ENCODE assay signal across 28 cellular contexts in genomic region chrX:71659959-71660358, GRCh38. TPM values are rescaled to one million over a fixed set of nuclear protein-coding genes. Genes with fewer than 3 reads are reported as not detected.
DNase-seq lines count a peak whose midpoint lies in the region; ATAC-seq and TF ChIP-seq lines count a peak whose summit lies in the region.
"Had no signal": no experiment of that assay in that cellular context is flagged by ENCODE, and none has a peak within 500 bp of the region (broad histone marks: within the 10 kb centered on the region; RNA-seq: fewer than 3 reads in every experiment).

No MANE protein-coding gene starts in this region.

- no peak for DNase-seq in IMR-90
- DNase-seq in colonic mucosa: peak; percentile 11
- DNase-seq in right lobe of liver: no peak
- no peak for DNase-seq in SKM-1 (lab: John Stamatoyannopoulos, UW; ENCODE audit: unreplicated experiment)
- DNase-seq: 8988T; ACHN; BE2C; C1 segment of cervical spinal cord; CD4-positive, alpha-beta memory T cell; CD4-positive, CD25-positive, alpha-beta regulatory T cell; CD8-positive, alpha-beta memory T cell; COR-L47; DMS 273 treated with DMSO at 0.1 percent for 48 hours; DMS153; DMS53; DMS79; DND-41; EL; GDM1 had no signal

- H4K91ac ChIP-seq in IMR-90 (ENCODE audit: insufficient read depth, low read depth, low read length): no peak overlapping the region

- H2BK5ac ChIP-seq in IMR-90 (ENCODE audit: low read depth, low read length, poor library complexity, severe bottlenecking): no peak overlapping the region

- H2BK15ac ChIP-seq in IMR-90 (ENCODE audit: low read depth, low read length): no peak overlapping the region

- no peak overlapping the region for H3K23ac ChIP-seq in IMR-90 (ENCODE audit: low read depth, low read length)

- TF ChIP-seq POLR2A in IMR-90 (IDR thresholded peaks at IDR 0.05; ENCODE audit: low read depth, low read length) (no peak), right lobe of liver (IDR thresholded peaks at IDR 0.05) (no peak)

- H3K36me3 ChIP-seq in IMR-90 (ENCODE audit: control insufficient read depth, insufficient read depth, low read length): no peaks in the 10 kb centered on the region
- H3K36me3 ChIP-seq in colonic mucosa: no peaks in the 10 kb centered on the region
- H3K36me3 ChIP-seq in right lobe of liver: no peaks in the 10 kb centered on the region
- H3K36me3 ChIP-seq: BE2C, BLaER1 had no signal

- H3K4ac ChIP-seq in IMR-90 (ENCODE audit: low read depth, low read length): no peak overlapping the region

- H3K27ac ChIP-seq in IMR-90 (ENCODE audit: insufficient read depth, low read length) (no peak overlapping the region), colonic mucosa (no peak overlapping the region), right lobe of liver (no peak overlapping the region)
- H3K27ac ChIP-seq: BLaER1 had no signal

- no peak overlapping the region for H3K56ac ChIP-seq in IMR-90 (ENCODE audit: extremely low read depth, insufficient read depth, low read length)

- H3K9me3 ChIP-seq in IMR-90 (ENCODE audit: control insufficient read depth, insufficient read depth, low read length) (no peaks in the 10 kb centered on the region), colonic mucosa (no peaks in the 10 kb centered on the region), right lobe of liver (no peaks in the 10 kb centered on the region)
- H3K9me3 ChIP-seq: BE2C, BLaER1 had no signal

- H3K4me2 ChIP-seq in IMR-90 (ENCODE audit: low read depth, low read length): no peak overlapping the region
- H3K4me2 ChIP-seq: BLaER1 had no signal

- H3K4me1 ChIP-seq in IMR-90 (ENCODE audit: control insufficient read depth, insufficient read depth, low read length): no peaks in the 10 kb centered on the region
- no peaks in the 10 kb centered on the region for H3K4me1 ChIP-seq in colonic mucosa
- H3K4me1 ChIP-seq in right lobe of liver: no peaks in the 10 kb centered on the region
- H3K4me1 ChIP-seq: BE2C had no signal

- peak overlapping the region; percentile 19 for H2AK9ac ChIP-seq in IMR-90 (replicated peaks; ENCODE audit: low read depth, low read length, poor library complexity)

- H3K14ac ChIP-seq in IMR-90 (replicated peaks; ENCODE audit: low read depth, low read length): no peak overlapping the region

- no peak overlapping the region for H4K8ac ChIP-seq in IMR-90 (ENCODE audit: low read depth in 2 of 2, low read length in 2 of 2)

- intact Hi-C loops in IMR-90 (cut with micrococcal nuclease) (no loop called here), colonic mucosa (cut with DNase I) (no loop called here), right lobe of liver (cut with DNase I) (no loop called here)

- H2AFZ ChIP-seq in IMR-90 (replicated peaks; ENCODE audit: low read length, poor library complexity): peak overlapping the region; percentile 33

- no peak overlapping the region for H2AK5ac ChIP-seq in IMR-90 (ENCODE audit: low read depth, low read length)

- no TSS peak for BruUV-seq in IMR-90 (replicated peaks; lab: Mats Ljungman, UMichigan)

- WGBS in IMR-90 (ENCODE audit: extremely low coverage in 2 of 2, insufficient read length in 1 of 2), 2 experiments: 80% methylated on average over 1 of the region's 6 CpGs; no CpG with 5 or more reads in 1 of the 2 experiments
- no CpG with 5 or more reads among the region's 6 CpGs for WGBS in right lobe of liver (ENCODE audit: insufficient coverage, low coverage, low lambda C conversion rate, missing lambda C conversion rate)

- H3K9ac ChIP-seq in IMR-90 (ENCODE audit: low read depth, low read length): no peak overlapping the region
- no peak overlapping the region for H3K9ac ChIP-seq in colonic mucosa (ENCODE audit: low read depth in 2 of 2, low read length in 2 of 2)
- H3K9ac ChIP-seq: BLaER1 had no signal

- no peak overlapping the region for H3K18ac ChIP-seq in IMR-90 (ENCODE audit: low read depth, low read length)

- POLR2A ChIA-PET in IMR-90 (lab: Charles Lee; ENCODE audit: unreplicated experiment): no interaction called here

- ATAC-seq in IMR-90 (ENCODE audit: low read depth) (no peak), right lobe of liver (peak; percentile 53 to 69 (median 62)), GM21360 (IDR thresholded peaks at IDR 0.05; ENCODE audit: unreplicated experiment) (no peak), HG03439 (IDR thresholded peaks at IDR 0.05; ENCODE audit: unreplicated experiment) (no peak)
- ATAC-seq: GM12878 had no signal

- no peaks in the 10 kb centered on the region for H4K20me1 ChIP-seq in IMR-90 (ENCODE audit: insufficient read depth, low read length)

- no peaks in the 10 kb centered on the region for H3K79me1 ChIP-seq in IMR-90 (ENCODE audit: low read depth in 1 of 2, low read length in 2 of 2)

- dilution Hi-C loops in IMR-90 (cut with HindIII; ENCODE audit: low sequenced_read_pairs, unreplicated experiment): no loop called here

- TF ChIP-seq CTCF in IMR-90 (conservative IDR thresholded peaks at IDR 0.05; ENCODE audit: low read depth, low read length): no peak
- TF ChIP-seq CTCF in colonic mucosa (IDR thresholded peaks at IDR 0.05): no peak
- no peak for TF ChIP-seq CTCF in right lobe of liver (IDR thresholded peaks at IDR 0.05)

- no peak for TF ChIP-seq RAD21 in IMR-90 (IDR thresholded peaks at IDR 0.05; ENCODE audit: low read length)

- H2BK20ac ChIP-seq in IMR-90 (ENCODE audit: low read depth, low read length): no peak overlapping the region

- H4K5ac ChIP-seq in IMR-90 (ENCODE audit: low read depth, low read length): no peak overlapping the region

- no peaks in the 10 kb centered on the region for H3K9me1 ChIP-seq in IMR-90 (ENCODE audit: insufficient read depth, low read length)

- CTCF ChIA-PET in IMR-90 (lab: Yijun Ruan, JAX): no interaction called here

- H3K27me3 ChIP-seq in IMR-90 (ENCODE audit: control insufficient read depth, insufficient read depth, low read length): peaks cover 4% of the 10 kb centered on the region
- H3K27me3 ChIP-seq in colonic mucosa: no peaks in the 10 kb centered on the region
- H3K27me3 ChIP-seq in right lobe of liver: no peaks in the 10 kb centered on the region
- H3K27me3 ChIP-seq: BE2C had no signal

- in situ Hi-C loops in IMR-90 (cut with MboI; ENCODE audit: low sequenced_read_pairs): loop anchor here (25.0 kb wide), 1 partner anchor 202 kb away; no protein-coding TSS in a partner anchor

- no peak overlapping the region for H3K4me3 ChIP-seq in IMR-90 (ENCODE audit: insufficient read depth, low read depth, low read length)
- no peak overlapping the region for H3K4me3 ChIP-seq in colonic mucosa
- no peak overlapping the region for H3K4me3 ChIP-seq in right lobe of liver
- H3K4me3 ChIP-seq: BLaER1, GM12878 had no signal

- H2BK120ac ChIP-seq in IMR-90 (ENCODE audit: low read depth, low read length): no peak overlapping the region

TF ChIP-seq in IMR-90, 13 proteins besides CTCF, POLR2A, EP300 and RAD21:
- TF ChIP-seq CHD1 (IDR thresholded peaks at IDR 0.05; ENCODE audit: low read depth, low read length) (no peak), NFE2L2 (IDR thresholded peaks at IDR 0.05; ENCODE audit: low read depth, low read length) (no peak), MAFK (IDR thresholded peaks at IDR 0.05; ENCODE audit: low read depth, low read length) (no peak), RFX5 (IDR thresholded peaks at IDR 0.05; ENCODE audit: low read depth, low read length) (no peak), RCOR1 (IDR thresholded peaks at IDR 0.05; ENCODE audit: insufficient replicate concordance, low read length) (no peak), MAZ (IDR thresholded peaks at IDR 0.05; ENCODE audit: borderline replicate concordance, low read depth, low read length) (no peak), SMC3 (IDR thresholded peaks at IDR 0.05; ENCODE audit: low read depth, low read length) (no peak), CEBPB (IDR thresholded peaks at IDR 0.05; ENCODE audit: low read depth, low read length) (no peak), BHLHE40 (IDR thresholded peaks at IDR 0.05; ENCODE audit: low read depth, low read length) (no peak)
- TF ChIP-seq, protein P1, sequence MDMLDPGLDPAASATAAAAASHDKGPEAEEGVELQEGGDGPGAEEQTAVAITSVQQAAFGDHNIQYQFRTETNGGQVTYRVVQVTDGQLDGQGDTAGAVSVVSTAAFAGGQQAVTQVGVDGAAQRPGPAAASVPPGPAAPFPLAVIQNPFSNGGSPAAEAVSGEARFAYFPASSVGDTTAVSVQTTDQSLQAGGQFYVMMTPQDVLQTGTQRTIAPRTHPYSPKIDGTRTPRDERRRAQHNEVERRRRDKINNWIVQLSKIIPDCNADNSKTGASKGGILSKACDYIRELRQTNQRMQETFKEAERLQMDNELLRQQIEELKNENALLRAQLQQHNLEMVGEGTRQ (IDR thresholded peaks at IDR 0.05; ENCODE audit: low read depth, low read length): no peak
TF ChIP-seq in IMR-90: peak in this region for 0.

RNA-seq across cellular contexts. Expression of gene CXCR3, which starts 41.6 kb away (rescaled TPM):
- total RNA-seq in IMR-90 (2012; rRNA removed) (not detected in 2 replicates), colonic mucosa (1 to 10 TPM; 2.1 to 3.9 TPM), right lobe of liver (under 1 TPM in 1 of 6 experiments, not detected in 5; 0.13 TPM)
- not detected in 2 replicates for polyA plus RNA-seq in IMR-90 (2012; rRNA removed)
- not detected in 2 replicates for polyA plus RNA-seq in IMR-90 (2012; cell fraction: cytosol; rRNA removed)
- polyA plus RNA-seq in IMR-90 (2012; cell fraction: nucleus; rRNA removed; ENCODE audit: low replicate concordance): 0.03 TPM in 1 of 2 replicates, not detected in the other
- total RNA-seq: A673, Daoy, G401 had no signal
- polyA plus RNA-seq: AG04450 had no signal

RNA-seq across cellular contexts. Expression of gene CXorf49, which starts 58.1 kb away (rescaled TPM):
- total RNA-seq in IMR-90 (2012; rRNA removed) (not detected in 2 replicates), colonic mucosa (not detected), right lobe of liver (not detected)
- not detected in 2 replicates for polyA plus RNA-seq in IMR-90 (2012; rRNA removed)
- not detected in 2 replicates for polyA plus RNA-seq in IMR-90 (2012; cell fraction: cytosol; rRNA removed)
- not detected in 2 replicates for polyA plus RNA-seq in IMR-90 (2012; cell fraction: nucleus; rRNA removed; ENCODE audit: low replicate concordance)
- total RNA-seq: A673; CD4-positive, alpha-beta memory T cell; CD4-positive, CD25-positive, alpha-beta regulatory T cell; CD8-positive, alpha-beta memory T cell; G401; GM12878 had no signal
- polyA plus RNA-seq: AG04450; CD14-positive monocyte; CD4-positive, alpha-beta memory T cell; CD4-positive, CD25-positive, alpha-beta regulatory T cell; CD8-positive, alpha-beta memory T cell; GM12878 had no signal

Comparison
In these comparisons a context has a peak if more than half of its experiments do, and no peak if none do; other contexts are left out.
1. ATAC-seq: peak in right lobe of liver (4 of 4); none in IMR-90 (single experiment), GM21360 (single experiment) and HG03439 (single experiment).